Comparison of ENCODE assay signal across 11 cellular contexts in genomic region chr6:8627085-8627861, GRCh38.
A peak's percentile ranks its signal among the peaks of the same experiment; 100 is the strongest.
DNase-seq lines count a peak whose midpoint lies in the region; ATAC-seq lines count a peak whose summit lies in the region.
"Had no signal": no experiment of that assay in that cellular context is flagged by ENCODE, and none has a peak within 500 bp of the region (broad histone marks: within the 10 kb centered on the region; RNA-seq: fewer than 3 reads in every experiment).

No MANE protein-coding gene starts in this region.

- peak overlapping the region; percentile 51 for H3K27ac ChIP-seq in mesodermal cell (ENCODE audit: low read depth, low read length, severe bottlenecking)
- H3K27ac ChIP-seq: cardiac muscle cell had no signal

- no peaks in the 10 kb centered on the region for H3K36me3 ChIP-seq in mesodermal cell (ENCODE audit: control insufficient read depth, insufficient read depth, low read length)
- H3K36me3 ChIP-seq: cardiac muscle cell had no signal

- H3K4me1 ChIP-seq in mesodermal cell (ENCODE audit: control insufficient read depth, insufficient read depth, low read length, poor library complexity, severe bottlenecking), result peaks cover 6% of the 10 kb centered on the region

- no peaks in the 10 kb centered on the region for H3K9me3 ChIP-seq in mesodermal cell (ENCODE audit: control insufficient read depth, low read length)

- ATAC-seq in GM18907 (IDR thresholded peaks at IDR 0.05; ENCODE audit: unreplicated experiment) (peak; percentile 77), HG03066 (IDR thresholded peaks at IDR 0.05; ENCODE audit: low read depth, unreplicated experiment) (peak; percentile 63)
- ATAC-seq: stimulated activated effector memory CD8-positive, alpha-beta T cell treated with anti-CD3 and anti-CD28 coated beads, Interleukin-12 subunit alpha, Interleukin-12 subunit beta, amount 100 ng/mL, for 72 hours had no signal

- no peak overlapping the region for H3K4me3 ChIP-seq in mesodermal cell (ENCODE audit: extremely low read depth, insufficient read depth, low read length, poor library complexity, severe bottlenecking)
- H3K4me3 ChIP-seq: cardiac muscle cell had no signal

- 88 to 100% methylated on average over 1 to 2 of the region's 2 CpGs for WGBS in mesodermal cell (ENCODE audit: insufficient coverage in 2 of 2), 2 experiments

- DNase-seq in SKM-1 treated with dmso at 0.1 percent for 144 hours (lab: John Stamatoyannopoulos, UW; ENCODE audit: unreplicated experiment) (peak; percentile 29), ecto neural progenitor cell (ENCODE audit: low spot score) (no peak), NCI-H69 (lab: John Stamatoyannopoulos, UW) (no peak), DMS114 treated with DMSO at 0.1 percent for 48 hours (lab: John Stamatoyannopoulos, UW; ENCODE audit: unreplicated experiment) (no peak), AG20443 (ENCODE audit: low spot score) (no peak)
- DNase-seq: activated B cell treated with CpG ODN at 0.5 μM for 24 hours had no signal
